1 cellular context compared by ENCODE assay signal in the genomic region with DNA sequence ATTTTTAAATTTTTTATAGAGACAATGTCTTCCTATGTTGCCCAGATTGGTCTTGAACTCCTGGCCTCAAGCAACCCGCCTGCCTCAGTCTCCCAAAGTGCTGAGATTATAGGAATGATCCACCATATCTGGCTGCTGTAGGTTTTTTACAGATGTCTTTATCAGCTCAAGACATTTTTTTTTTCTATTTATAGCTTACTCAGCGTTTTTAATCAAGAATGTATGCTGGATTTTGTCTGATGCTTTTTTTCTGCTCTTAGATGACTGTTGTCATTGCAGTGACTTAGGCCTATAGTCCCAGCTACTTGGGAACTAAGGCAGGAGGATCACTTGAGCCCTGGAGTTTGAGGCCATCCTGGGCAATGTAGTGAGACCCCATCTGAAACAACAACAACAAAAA.
TF ChIP-seq lines count a peak whose summit lies in the region.

No MANE protein-coding gene starts in this region.

TF ChIP-seq in K562, 482 proteins besides CTCF, POLR2A, EP300 and RAD21 (continued from another document):
- TF ChIP-seq, protein P1, sequence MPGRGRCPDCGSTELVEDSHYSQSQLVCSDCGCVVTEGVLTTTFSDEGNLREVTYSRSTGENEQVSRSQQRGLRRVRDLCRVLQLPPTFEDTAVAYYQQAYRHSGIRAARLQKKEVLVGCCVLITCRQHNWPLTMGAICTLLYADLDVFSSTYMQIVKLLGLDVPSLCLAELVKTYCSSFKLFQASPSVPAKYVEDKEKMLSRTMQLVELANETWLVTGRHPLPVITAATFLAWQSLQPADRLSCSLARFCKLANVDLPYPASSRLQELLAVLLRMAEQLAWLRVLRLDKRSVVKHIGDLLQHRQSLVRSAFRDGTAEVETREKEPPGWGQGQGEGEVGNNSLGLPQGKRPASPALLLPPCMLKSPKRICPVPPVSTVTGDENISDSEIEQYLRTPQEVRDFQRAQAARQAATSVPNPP (IDR thresholded peaks at IDR 0.05; ENCODE audit: borderline replicate concordance, insufficient read depth, insufficient read length) = no peak
- TF ChIP-seq NR4A1 (CRISPR knock-in tag; IDR thresholded peaks at IDR 0.05) (no peak), NR4A1 (tag; IDR thresholded peaks at IDR 0.05) (no peak), ZNF316 (IDR thresholded peaks at IDR 0.05) (peak; percentile 98), ZNF124 (CRISPR knock-in tag; IDR thresholded peaks at IDR 0.05) (no peak), NFE2L1 (tag; IDR thresholded peaks at IDR 0.05; ENCODE audit: borderline replicate concordance, low read depth) (no peak)
- TF ChIP-seq, protein P2, sequence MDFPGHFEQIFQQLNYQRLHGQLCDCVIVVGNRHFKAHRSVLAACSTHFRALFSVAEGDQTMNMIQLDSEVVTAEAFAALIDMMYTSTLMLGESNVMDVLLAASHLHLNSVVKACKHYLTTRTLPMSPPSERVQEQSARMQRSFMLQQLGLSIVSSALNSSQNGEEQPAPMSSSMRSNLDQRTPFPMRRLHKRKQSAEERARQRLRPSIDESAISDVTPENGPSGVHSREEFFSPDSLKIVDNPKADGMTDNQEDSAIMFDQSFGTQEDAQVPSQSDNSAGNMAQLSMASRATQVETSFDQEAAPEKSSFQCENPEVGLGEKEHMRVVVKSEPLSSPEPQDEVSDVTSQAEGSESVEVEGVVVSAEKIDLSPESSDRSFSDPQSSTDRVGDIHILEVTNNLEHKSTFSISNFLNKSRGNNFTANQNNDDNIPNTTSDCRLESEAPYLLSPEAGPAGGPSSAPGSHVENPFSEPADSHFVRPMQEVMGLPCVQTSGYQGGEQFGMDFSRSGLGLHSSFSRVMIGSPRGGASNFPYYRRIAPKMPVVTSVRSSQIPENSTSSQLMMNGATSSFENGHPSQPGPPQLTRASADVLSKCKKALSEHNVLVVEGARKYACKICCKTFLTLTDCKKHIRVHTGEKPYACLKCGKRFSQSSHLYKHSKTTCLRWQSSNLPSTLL (IDR thresholded peaks at IDR 0.05) = no peak
